ENCODE assay signal across 9 cellular contexts in genomic region chr20:33211817-33212424, GRCh38. TPM values are rescaled to one million over a fixed set of nuclear protein-coding genes. Genes with fewer than 3 reads are reported as not detected.
A peak's percentile ranks its signal among the peaks of the same experiment; 100 is the strongest.
DNase-seq lines count a peak whose midpoint lies in the region; ATAC-seq and TF ChIP-seq lines count a peak whose summit lies in the region.
"Had no signal": no experiment of that assay in that cellular context is flagged by ENCODE, and none has a peak within 500 bp of the region (broad histone marks: within the 10 kb centered on the region; RNA-seq: fewer than 3 reads in every experiment).

No MANE protein-coding gene starts in this region.

- peaks cover 2% of the 10 kb centered on the region for H3K4me1 Mint-ChIP-seq in activated naive CD8-positive, alpha-beta T cell treated with anti-CD3 and anti-CD28 coated beads, Interleukin-2, amount 10 ng/mL, durations not matched to agents 7 days and 5 days
- no peaks in the 10 kb centered on the region for H3K4me1 Mint-ChIP-seq in activated naive CD8-positive, alpha-beta T cell treated with anti-CD3 and anti-CD28 coated beads for 36 hours
- H3K4me1 Mint-ChIP-seq: activated naive CD4-positive, alpha-beta T cell treated with anti-CD3 and anti-CD28 coated beads, Interleukin-2, amount 50 U/mL, for 24 hours had no signal

- no peaks in the 10 kb centered on the region for H3K9me3 ChIP-seq in osteoblast (ENCODE audit: low read depth, low read length)

- POLR2A ChIA-PET in activated naive CD8-positive, alpha-beta T cell treated with anti-CD3 and anti-CD28 coated beads, Interleukin-2, amount 10 ng/mL, durations not matched to agents 7 days and 5 days (lab: Charles Lee): no interaction called here

- no peak overlapping the region for H3K4me3 ChIP-seq in NB4 (ENCODE audit: low read depth, low read length)
- H3K4me3 ChIP-seq in epithelial cell of esophagus (ENCODE audit: low read length): no peak overlapping the region
- H3K4me3 ChIP-seq in osteoblast (ENCODE audit: insufficient read depth, low read length): no peak overlapping the region

- no peaks in the 10 kb centered on the region for H3K79me2 ChIP-seq in osteoblast (ENCODE audit: insufficient read depth, low read length)

- ATAC-seq in activated naive CD8-positive, alpha-beta T cell treated with anti-CD3 and anti-CD28 coated beads, Interleukin-2, amount 10 ng/mL, durations not matched to agents 7 days and 5 days (ENCODE audit: low read depth): peak; percentile 42
- ATAC-seq in GM21381 (IDR thresholded peaks at IDR 0.05; ENCODE audit: unreplicated experiment): no peak

- DNase-seq in activated naive CD8-positive, alpha-beta T cell treated with anti-CD3 and anti-CD28 coated beads, Interleukin-2, amount 10 ng/mL, durations not matched to agents 7 days and 5 days: no peak
- no peak for DNase-seq in activated naive CD8-positive, alpha-beta T cell treated with anti-CD3 and anti-CD28 coated beads for 36 hours
- peak; percentile 70 for DNase-seq in NB4 (ENCODE audit: low read depth)
- peak; percentile 52 for DNase-seq in SK-N-DZ (ENCODE audit: low spot score)
- peak; percentile 63 for DNase-seq in epithelial cell of esophagus (ENCODE audit: low read depth)
- DNase-seq in osteoblast (ENCODE audit: insufficient read length, low spot score, missing footprints): no peak
- DNase-seq in activated CD8-positive, alpha-beta memory T cell treated with anti-CD3 and anti-CD28 coated beads for 24 hours: no peak

- H3K27ac Mint-ChIP-seq in activated naive CD8-positive, alpha-beta T cell treated with anti-CD3 and anti-CD28 coated beads, Interleukin-2, amount 10 ng/mL, durations not matched to agents 7 days and 5 days: no peak overlapping the region
- H3K27ac Mint-ChIP-seq in activated naive CD8-positive, alpha-beta T cell treated with anti-CD3 and anti-CD28 coated beads for 36 hours: no peak overlapping the region
- H3K27ac Mint-ChIP-seq: activated naive CD4-positive, alpha-beta T cell treated with anti-CD3 and anti-CD28 coated beads, Interleukin-2, amount 50 U/mL, for 24 hours had no signal

- H3K4me3 Mint-ChIP-seq in activated naive CD8-positive, alpha-beta T cell treated with anti-CD3 and anti-CD28 coated beads, Interleukin-2, amount 10 ng/mL, durations not matched to agents 7 days and 5 days: no peak overlapping the region
- no peak overlapping the region for H3K4me3 Mint-ChIP-seq in activated naive CD8-positive, alpha-beta T cell treated with anti-CD3 and anti-CD28 coated beads for 36 hours
- H3K4me3 Mint-ChIP-seq: activated naive CD4-positive, alpha-beta T cell treated with anti-CD3 and anti-CD28 coated beads, Interleukin-2, amount 50 U/mL, for 24 hours had no signal

- no peaks in the 10 kb centered on the region for H4K20me1 ChIP-seq in osteoblast (ENCODE audit: insufficient read depth, low read length)

- no peak overlapping the region for H2AFZ ChIP-seq in osteoblast (ENCODE audit: low read length)

- H3K27me3 Mint-ChIP-seq in activated naive CD8-positive, alpha-beta T cell treated with anti-CD3 and anti-CD28 coated beads, Interleukin-2, amount 10 ng/mL, durations not matched to agents 7 days and 5 days: peaks cover 34% of the 10 kb centered on the region
- peaks cover 47% of the 10 kb centered on the region for H3K27me3 Mint-ChIP-seq in activated naive CD8-positive, alpha-beta T cell treated with anti-CD3 and anti-CD28 coated beads for 36 hours

- no peaks in the 10 kb centered on the region for H3K36me3 ChIP-seq in osteoblast (ENCODE audit: insufficient read depth, low read length)

- no peak overlapping the region for H3K27ac ChIP-seq in osteoblast (ENCODE audit: low read depth, low read length)

- H3K4me1 ChIP-seq in osteoblast (ENCODE audit: insufficient read depth, low read length): no peaks in the 10 kb centered on the region

- H3K27me3 ChIP-seq in osteoblast (ENCODE audit: insufficient read depth, low read length): peaks cover 12% of the 10 kb centered on the region

- TF ChIP-seq CTCF in NB4 (IDR thresholded peaks at IDR 0.05; ENCODE audit: low read depth, low read length) (peak; percentile 79), epithelial cell of esophagus (IDR thresholded peaks at IDR 0.05; ENCODE audit: insufficient read depth, low read depth, low read length, missing control alignments) (peak; percentile 61), osteoblast (IDR thresholded peaks at IDR 0.05; ENCODE audit: extremely low read depth, low read depth, low read length) (peak; percentile 48)

- TF ChIP-seq POLR2A in NB4 (IDR thresholded peaks at IDR 0.05; ENCODE audit: extremely low read depth, insufficient read length): no peak

- H3K4me2 ChIP-seq in osteoblast (ENCODE audit: insufficient read depth, low read length): no peak overlapping the region

- H3K9me3 Mint-ChIP-seq in activated naive CD8-positive, alpha-beta T cell treated with anti-CD3 and anti-CD28 coated beads, Interleukin-2, amount 10 ng/mL, durations not matched to agents 7 days and 5 days: no peaks in the 10 kb centered on the region
- no peaks in the 10 kb centered on the region for H3K9me3 Mint-ChIP-seq in activated naive CD8-positive, alpha-beta T cell treated with anti-CD3 and anti-CD28 coated beads for 36 hours
- H3K9me3 Mint-ChIP-seq: activated naive CD4-positive, alpha-beta T cell treated with anti-CD3 and anti-CD28 coated beads, Interleukin-2, amount 50 U/mL, for 24 hours had no signal

- no peaks in the 10 kb centered on the region for H3K36me3 Mint-ChIP-seq in activated naive CD8-positive, alpha-beta T cell treated with anti-CD3 and anti-CD28 coated beads, Interleukin-2, amount 10 ng/mL, durations not matched to agents 7 days and 5 days
- no peaks in the 10 kb centered on the region for H3K36me3 Mint-ChIP-seq in activated naive CD8-positive, alpha-beta T cell treated with anti-CD3 and anti-CD28 coated beads for 36 hours
- H3K36me3 Mint-ChIP-seq: activated naive CD4-positive, alpha-beta T cell treated with anti-CD3 and anti-CD28 coated beads, Interleukin-2, amount 50 U/mL, for 24 hours had no signal

RNA-seq across cellular contexts. Expression of gene BPIFA3, which starts 5.2 kb away (rescaled TPM):
- total RNA-seq in activated naive CD8-positive, alpha-beta T cell treated with anti-CD3 and anti-CD28 coated beads, Interleukin-2, amount 10 ng/mL, durations not matched to agents 7 days and 5 days: not detected
- not detected for total RNA-seq in activated naive CD8-positive, alpha-beta T cell treated with anti-CD3 and anti-CD28 coated beads for 36 hours
- not detected in 2 replicates for polyA plus RNA-seq in SK-N-DZ (2014; cell fraction: cytosol; rRNA removed)
- not detected in 2 replicates for polyA plus RNA-seq in SK-N-DZ (2014; cell fraction: nucleus; rRNA removed)
- total RNA-seq in osteoblast: not detected in 2 replicates

RNA-seq across cellular contexts. Expression of gene BPIFA1, which starts 23.9 kb away (rescaled TPM):
- not detected for total RNA-seq in activated naive CD8-positive, alpha-beta T cell treated with anti-CD3 and anti-CD28 coated beads, Interleukin-2, amount 10 ng/mL, durations not matched to agents 7 days and 5 days
- not detected for total RNA-seq in activated naive CD8-positive, alpha-beta T cell treated with anti-CD3 and anti-CD28 coated beads for 36 hours
- polyA plus RNA-seq in SK-N-DZ (2014; cell fraction: cytosol; rRNA removed): not detected in 2 replicates
- polyA plus RNA-seq in SK-N-DZ (2014; cell fraction: nucleus; rRNA removed): not detected in 2 replicates
- not detected in 2 replicates for total RNA-seq in osteoblast

RNA-seq across cellular contexts. Expression of gene BPIFA2, which starts 44.0 kb away (rescaled TPM):
- total RNA-seq in activated naive CD8-positive, alpha-beta T cell treated with anti-CD3 and anti-CD28 coated beads, Interleukin-2, amount 10 ng/mL, durations not matched to agents 7 days and 5 days: not detected
- total RNA-seq in activated naive CD8-positive, alpha-beta T cell treated with anti-CD3 and anti-CD28 coated beads for 36 hours: not detected
- not detected in 2 replicates for polyA plus RNA-seq in SK-N-DZ (2014; cell fraction: cytosol; rRNA removed)
- not detected in 2 replicates for polyA plus RNA-seq in SK-N-DZ (2014; cell fraction: nucleus; rRNA removed)
- total RNA-seq in osteoblast: not detected in 2 replicates

Comparison
In these comparisons a context has a peak if more than half of its experiments do, and no peak if none do; other contexts are left out.
1. DNase-seq: peak in NB4 (single experiment), SK-N-DZ (single experiment) and epithelial cell of esophagus (single experiment); none in activated naive CD8-positive, alpha-beta T cell treated with anti-CD3 and anti-CD28 coated beads, Interleukin-2, amount 10 ng/mL, durations not matched to agents 7 days and 5 days (single experiment), activated naive CD8-positive, alpha-beta T cell treated with anti-CD3 and anti-CD28 coated beads for 36 hours (single experiment), osteoblast (single experiment) and activated CD8-positive, alpha-beta memory T cell treated with anti-CD3 and anti-CD28 coated beads for 24 hours (single experiment).
2. Peak in every context shown above with its lines, with median percentiles within 50 percentile points of each other: CTCF ChIP-seq.